Comparison of ENCODE assay signal across 2 cellular contexts in genomic region chr12:53617700-53618099, GRCh38.
A peak's percentile ranks its signal among the peaks of the same experiment; 100 is the strongest.
TF ChIP-seq lines count a peak whose summit lies in the region.

No MANE protein-coding gene starts in this region.

TF ChIP-seq in A549, 52 proteins besides CTCF, POLR2A, EP300 and RAD21:
- TF ChIP-seq, protein P1, sequence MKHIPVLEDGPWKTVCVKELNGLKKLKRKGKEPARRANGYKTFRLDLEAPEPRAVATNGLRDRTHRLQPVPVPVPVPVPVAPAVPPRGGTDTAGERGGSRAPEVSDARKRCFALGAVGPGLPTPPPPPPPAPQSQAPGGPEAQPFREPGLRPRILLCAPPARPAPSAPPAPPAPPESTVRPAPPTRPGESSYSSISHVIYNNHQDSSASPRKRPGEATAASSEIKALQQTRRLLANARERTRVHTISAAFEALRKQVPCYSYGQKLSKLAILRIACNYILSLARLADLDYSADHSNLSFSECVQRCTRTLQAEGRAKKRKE (CRISPR knock-in tag; IDR thresholded peaks at IDR 0.05; ENCODE audit: low read depth), result no peak
- TF ChIP-seq GATA3 (IDR thresholded peaks at IDR 0.05; ENCODE audit: borderline replicate concordance) (no peak), ZFP36 (IDR thresholded peaks at IDR 0.05; ENCODE audit: borderline replicate concordance, partially characterized antibody) (no peak), HOXB5 (CRISPR knock-in tag; IDR thresholded peaks at IDR 0.05) (no peak), PBX3 (IDR thresholded peaks at IDR 0.05) (no peak), ZC3H11A (IDR thresholded peaks at IDR 0.05) (no peak), MYC (IDR thresholded peaks at IDR 0.05; ENCODE audit: borderline replicate concordance, low read length) (no peak), HOXA7 (CRISPR knock-in tag; IDR thresholded peaks at IDR 0.05) (no peak)

TF ChIP-seq in GM12878, 131 proteins besides CTCF, POLR2A, EP300 and RAD21:
- TF ChIP-seq YBX1 (IDR thresholded peaks at IDR 0.05), result no peak
- TF ChIP-seq, protein P2, sequence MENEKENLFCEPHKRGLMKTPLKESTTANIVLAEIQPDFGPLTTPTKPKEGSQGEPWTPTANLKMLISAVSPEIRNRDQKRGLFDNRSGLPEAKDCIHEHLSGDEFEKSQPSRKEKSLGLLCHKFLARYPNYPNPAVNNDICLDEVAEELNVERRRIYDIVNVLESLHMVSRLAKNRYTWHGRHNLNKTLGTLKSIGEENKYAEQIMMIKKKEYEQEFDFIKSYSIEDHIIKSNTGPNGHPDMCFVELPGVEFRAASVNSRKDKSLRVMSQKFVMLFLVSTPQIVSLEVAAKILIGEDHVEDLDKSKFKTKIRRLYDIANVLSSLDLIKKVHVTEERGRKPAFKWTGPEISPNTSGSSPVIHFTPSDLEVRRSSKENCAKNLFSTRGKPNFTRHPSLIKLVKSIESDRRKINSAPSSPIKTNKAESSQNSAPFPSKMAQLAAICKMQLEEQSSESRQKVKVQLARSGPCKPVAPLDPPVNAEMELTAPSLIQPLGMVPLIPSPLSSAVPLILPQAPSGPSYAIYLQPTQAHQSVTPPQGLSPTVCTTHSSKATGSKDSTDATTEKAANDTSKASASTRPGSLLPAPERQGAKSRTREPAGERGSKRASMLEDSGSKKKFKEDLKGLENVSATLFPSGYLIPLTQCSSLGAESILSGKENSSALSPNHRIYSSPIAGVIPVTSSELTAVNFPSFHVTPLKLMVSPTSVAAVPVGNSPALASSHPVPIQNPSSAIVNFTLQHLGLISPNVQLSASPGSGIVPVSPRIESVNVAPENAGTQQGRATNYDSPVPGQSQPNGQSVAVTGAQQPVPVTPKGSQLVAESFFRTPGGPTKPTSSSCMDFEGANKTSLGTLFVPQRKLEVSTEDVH (IDR thresholded peaks at IDR 0.05; ENCODE audit: low read depth, partially characterized antibody), result no peak
- no peak for TF ChIP-seq MEF2B (IDR thresholded peaks at IDR 0.05; ENCODE audit: partially characterized antibody, poor library complexity, severe bottlenecking)
- TF ChIP-seq TBL1XR1 (IDR thresholded peaks at IDR 0.05; ENCODE audit: low read depth, low read length), result no peak
- no peak for TF ChIP-seq SUPT20H (IDR thresholded peaks at IDR 0.05; ENCODE audit: borderline replicate concordance, control insufficient read depth, low read depth, low read length)
- TF ChIP-seq ZBTB4 (CRISPR knock-in tag; IDR thresholded peaks at IDR 0.05), result no peak
- TF ChIP-seq TCF3 (IDR thresholded peaks at IDR 0.05; ENCODE audit: borderline replicate concordance, insufficient read depth, low read depth, low read length), result no peak
- peak; percentile 9; the same call in 1 of the 2 replicates for TF ChIP-seq ZNF384 (IDR thresholded peaks at IDR 0.05; ENCODE audit: borderline replicate concordance, low read depth, low read length)
- TF ChIP-seq KLF5 (IDR thresholded peaks at IDR 0.05; ENCODE audit: partially characterized antibody), result no peak
